ENCODE assay signal across 8 cellular contexts in genomic region chr7:150716368-150716767, GRCh38. TPM values are rescaled to one million over a fixed set of nuclear protein-coding genes. Genes with fewer than 3 reads are reported as not detected.
A peak's percentile ranks its signal among the peaks of the same experiment; 100 is the strongest.
DNase-seq lines count a peak whose midpoint lies in the region; ATAC-seq and TF ChIP-seq lines count a peak whose summit lies in the region.

Gene GIMAP1 (plus strand): TSS chr7:150716613. CDS start chr7:150719048, 2,435 bp downstream.

- no peaks in the 10 kb centered on the region for H3K9me3 Mint-ChIP-seq in central memory CD8-positive, alpha-beta T cell
- H3K9me3 Mint-ChIP-seq in progenitor cell of endocrine pancreas (ENCODE audit: low read depth) = peaks cover 4% of the 10 kb centered on the region

- no peak within 1 kb of the TSS for H3K9ac ChIP-seq in rectal smooth muscle tissue (ENCODE audit: low read length)

- H3K27ac ChIP-seq in rectal smooth muscle tissue (ENCODE audit: low read depth, low read length) = peak within 1 kb of the TSS; percentile 15

- intact Hi-C loops in T-helper 1 cell treated with Interleukin-12 subunit alpha and Interleukin-12 subunit beta and Interleukin-4 antibody, amounts not matched to agents 30 ng/mL and 1 ng/mL, for 36 hours (cut with micrococcal nuclease) = loop anchor here (1.0 to 2.0 kb wide), 9 partner anchors 16 to 268 kb away; partner anchors contain the start of genes GIMAP5 and GIMAP7

- H3K36me3 Mint-ChIP-seq in central memory CD8-positive, alpha-beta T cell (ENCODE audit: insufficient read depth) = peaks cover 36% of the 10 kb centered on the region
- no peaks in the 10 kb centered on the region for H3K36me3 Mint-ChIP-seq in progenitor cell of endocrine pancreas (ENCODE audit: insufficient read depth)

- no peaks in the 10 kb centered on the region for H3K4me1 ChIP-seq in rectal smooth muscle tissue (ENCODE audit: control insufficient read depth, insufficient read depth, low read length)

- no peaks in the 10 kb centered on the region for H3K27me3 ChIP-seq in rectal smooth muscle tissue (ENCODE audit: control insufficient read depth, insufficient read depth, low read length)

- peak in 1 of 2 donors; percentile 45 for DNase-seq in central memory CD8-positive, alpha-beta T cell (ENCODE audit: low spot score in 2 of 2)
- DNase-seq in NCI-H2171 treated with DMSO at 0.1 percent for 48 hours (lab: John Stamatoyannopoulos, UW) (no peak), progenitor cell of endocrine pancreas (ENCODE audit: low spot score, unreplicated experiment) (no peak), DMS53 treated with DMSO at 0.1 percent for 48 hours (lab: John Stamatoyannopoulos, UW; ENCODE audit: unreplicated experiment) (no peak)

- no peak for TF ChIP-seq CTCF in progenitor cell of endocrine pancreas (IDR thresholded peaks at IDR 0.05; ENCODE audit: unreplicated experiment)

- no peaks in the 10 kb centered on the region for H3K27me3 Mint-ChIP-seq in central memory CD8-positive, alpha-beta T cell
- H3K27me3 Mint-ChIP-seq in progenitor cell of endocrine pancreas = peaks cover 36% of the 10 kb centered on the region

- peaks cover 73% of the 10 kb centered on the region for H3K4me1 Mint-ChIP-seq in central memory CD8-positive, alpha-beta T cell
- no peaks in the 10 kb centered on the region for H3K4me1 Mint-ChIP-seq in progenitor cell of endocrine pancreas (ENCODE audit: low read depth)

- peak within 1 kb of the TSS; percentile 96 for H3K4me3 Mint-ChIP-seq in central memory CD8-positive, alpha-beta T cell
- H3K4me3 Mint-ChIP-seq in progenitor cell of endocrine pancreas (ENCODE audit: low read depth) = no peak within 1 kb of the TSS

- peak within 1 kb of the TSS; percentile 90 for H3K27ac Mint-ChIP-seq in central memory CD8-positive, alpha-beta T cell (ENCODE audit: low read depth)
- no peak within 1 kb of the TSS for H3K27ac Mint-ChIP-seq in progenitor cell of endocrine pancreas

- no peaks in the 10 kb centered on the region for H3K36me3 ChIP-seq in rectal smooth muscle tissue (ENCODE audit: control insufficient read depth, insufficient read depth, low read length)

- peak; percentile 51 for ATAC-seq in GM19324 (IDR thresholded peaks at IDR 0.05; ENCODE audit: low FRiP score, unreplicated experiment)
- peak; percentile 82 for ATAC-seq in central memory CD8-positive, alpha-beta T cell (replicated peaks; ENCODE audit: extremely low read depth, poor library complexity, severe bottlenecking)
- ATAC-seq in GM21717 (IDR thresholded peaks at IDR 0.05; ENCODE audit: unreplicated experiment) = no peak

- peak within 1 kb of the TSS; percentile 40 for H3K4me3 ChIP-seq in rectal smooth muscle tissue (ENCODE audit: low read length)

RNA-seq across cellular contexts. Expression of gene GIMAP1, which starts in this region (rescaled TPM):
- total RNA-seq in T-helper 1 cell treated with Interleukin-12 subunit alpha and Interleukin-12 subunit beta and Interleukin-4 antibody, amounts not matched to agents 30 ng/mL and 1 ng/mL, for 36 hours = 27.2 and 27.3 TPM in 2 replicates
- total RNA-seq in progenitor cell of endocrine pancreas = not detected in 2 replicates

Comparison
In these comparisons a context has a peak if more than half of its experiments do, and no peak if none do; other contexts are left out.
1. RNA of gene GIMAP1 (total RNA-seq): 27.2 to 27.3 TPM in T-helper 1 cell treated with Interleukin-12 subunit alpha and Interleukin-12 subunit beta and Interleukin-4 antibody, amounts not matched to agents 30 ng/mL and 1 ng/mL, for 36 hours; not detected in progenitor cell of endocrine pancreas; every median in the first group is over 10 times any median in the second.